ENCODE assay signal across 10 cellular contexts in genomic region chr16:27408602-27409031, GRCh38.
DNase-seq lines count a peak whose midpoint lies in the region; TF ChIP-seq lines count a peak whose summit lies in the region.
"Had no signal": no experiment of that assay in that cellular context is flagged by ENCODE, and none has a peak within 500 bp of the region (broad histone marks: within the 10 kb centered on the region; RNA-seq: fewer than 3 reads in every experiment).

No MANE protein-coding gene starts in this region.

- peak overlapping the region; percentile 52; the same call in 1 of the 2 replicates for H3K27ac ChIP-seq in SU-DHL-6 (ENCODE audit: low read depth, low read length)
- H3K27ac ChIP-seq: suprapubic skin had no signal

- H3K9ac ChIP-seq in SU-DHL-6 (ENCODE audit: low read length), result no peak overlapping the region

- peak overlapping the region; percentile 22 for H3K4me2 ChIP-seq in SU-DHL-6 (ENCODE audit: low read depth, low read length, poor library complexity, severe bottlenecking)

- peaks cover 8% of the 10 kb centered on the region; the same call in 1 of the 2 replicates for H3F3A ChIP-seq in SU-DHL-6 (ENCODE audit: insufficient read depth)

- H3K27me3 ChIP-seq in GM06990 (replicated peaks; ENCODE audit: control insufficient read depth, insufficient read depth, low read length) (no peaks in the 10 kb centered on the region), SU-DHL-6 (ENCODE audit: low read length) (no peaks in the 10 kb centered on the region)

- no peaks in the 10 kb centered on the region for H4K20me1 ChIP-seq in SU-DHL-6 (ENCODE audit: low read depth, low read length)

- H3K9me3 ChIP-seq in SU-DHL-6 (ENCODE audit: insufficient read depth, low read length), result no peaks in the 10 kb centered on the region
- H3K9me3 ChIP-seq: HAP-1, suprapubic skin had no signal

- H3K36me3 ChIP-seq in GM06990 (ENCODE audit: control insufficient read depth, insufficient read depth, low read length) (peaks cover 12% of the 10 kb centered on the region), SU-DHL-6 (ENCODE audit: low read length) (peaks cover 16% of the 10 kb centered on the region)
- H3K36me3 ChIP-seq: HAP-1, suprapubic skin had no signal

- H2AFZ ChIP-seq in SU-DHL-6 (ENCODE audit: low read depth, low read length, severe bottlenecking), result no peak overlapping the region

- DNase-seq in GM06990 (ENCODE audit: extremely low read depth, insufficient read length) (no peak), medulla oblongata (ENCODE audit: extremely low spot score) (peak; percentile 11), C1 segment of cervical spinal cord (lab: John Stamatoyannopoulos, UW) (no peak), DMS114 treated with DMSO at 0.1 percent for 48 hours (lab: John Stamatoyannopoulos, UW; ENCODE audit: unreplicated experiment) (no peak), germinal center (ENCODE audit: low spot score) (no peak)
- DNase-seq: NCI-H82 had no signal

- TF ChIP-seq POLR2A in GM18951 (IDR thresholded peaks at IDR 0.05; ENCODE audit: extremely low read depth, insufficient read depth, insufficient read length), result peak; percentile 48

- H3K4me3 ChIP-seq in GM06990 (replicated peaks; ENCODE audit: low read depth, low read length) (peak overlapping the region; percentile 54), SU-DHL-6 (ENCODE audit: insufficient read depth, low read length, poor library complexity, severe bottlenecking) (no peak overlapping the region)
- H3K4me3 ChIP-seq: HAP-1, suprapubic skin had no signal

- H3K9me2 ChIP-seq in SU-DHL-6 (replicated peaks; ENCODE audit: insufficient read depth, low read length), result no peaks in the 10 kb centered on the region

- in situ Hi-C loops in GM18951 (cut with MboI; ENCODE audit: low sequenced_read_pairs, unreplicated experiment), result no loop called here

- TF ChIP-seq CTCF in GM06990 (IDR thresholded peaks at IDR 0.05; ENCODE audit: insufficient read depth, low read length, poor library complexity, severe bottlenecking), result no peak
- no peak for TF ChIP-seq CTCF in SU-DHL-6 (IDR thresholded peaks at IDR 0.05; ENCODE audit: insufficient read depth, low read length, poor library complexity, severe bottlenecking)

- H3K79me2 ChIP-seq in SU-DHL-6 (ENCODE audit: insufficient read depth, low read length), result peaks cover 50% of the 10 kb centered on the region
